In genomic region chr14:58160561-58160960, GRCh38 we compare ENCODE assay signal across 1 cellular context.
TF ChIP-seq lines count a peak whose summit lies in the region.

No MANE protein-coding gene starts in this region.

TF ChIP-seq in GM23338, 12 proteins besides CTCF, POLR2A, EP300 and RAD21 (continued from another document):
- TF ChIP-seq ZNF462 (CRISPR knock-in tag; IDR thresholded peaks at IDR 0.05) (no peak), ZNF114 (CRISPR knock-in tag; IDR thresholded peaks at IDR 0.05) (no peak), STAT1 (IDR thresholded peaks at IDR 0.05; ENCODE audit: unreplicated experiment) (no peak), EZH2phosphoT487 (IDR thresholded peaks at IDR 0.05; ENCODE audit: unreplicated experiment) (no peak), EZH2 (IDR thresholded peaks at IDR 0.05; ENCODE audit: low read depth, unreplicated experiment) (no peak), ZNF331 (CRISPR knock-in tag; IDR thresholded peaks at IDR 0.05; ENCODE audit: low read depth) (no peak), CREB1 (CRISPR knock-in tag; IDR thresholded peaks at IDR 0.05; ENCODE audit: low read depth) (no peak)
